ENCODE assay signal across 1 cellular context in the genomic region with DNA sequence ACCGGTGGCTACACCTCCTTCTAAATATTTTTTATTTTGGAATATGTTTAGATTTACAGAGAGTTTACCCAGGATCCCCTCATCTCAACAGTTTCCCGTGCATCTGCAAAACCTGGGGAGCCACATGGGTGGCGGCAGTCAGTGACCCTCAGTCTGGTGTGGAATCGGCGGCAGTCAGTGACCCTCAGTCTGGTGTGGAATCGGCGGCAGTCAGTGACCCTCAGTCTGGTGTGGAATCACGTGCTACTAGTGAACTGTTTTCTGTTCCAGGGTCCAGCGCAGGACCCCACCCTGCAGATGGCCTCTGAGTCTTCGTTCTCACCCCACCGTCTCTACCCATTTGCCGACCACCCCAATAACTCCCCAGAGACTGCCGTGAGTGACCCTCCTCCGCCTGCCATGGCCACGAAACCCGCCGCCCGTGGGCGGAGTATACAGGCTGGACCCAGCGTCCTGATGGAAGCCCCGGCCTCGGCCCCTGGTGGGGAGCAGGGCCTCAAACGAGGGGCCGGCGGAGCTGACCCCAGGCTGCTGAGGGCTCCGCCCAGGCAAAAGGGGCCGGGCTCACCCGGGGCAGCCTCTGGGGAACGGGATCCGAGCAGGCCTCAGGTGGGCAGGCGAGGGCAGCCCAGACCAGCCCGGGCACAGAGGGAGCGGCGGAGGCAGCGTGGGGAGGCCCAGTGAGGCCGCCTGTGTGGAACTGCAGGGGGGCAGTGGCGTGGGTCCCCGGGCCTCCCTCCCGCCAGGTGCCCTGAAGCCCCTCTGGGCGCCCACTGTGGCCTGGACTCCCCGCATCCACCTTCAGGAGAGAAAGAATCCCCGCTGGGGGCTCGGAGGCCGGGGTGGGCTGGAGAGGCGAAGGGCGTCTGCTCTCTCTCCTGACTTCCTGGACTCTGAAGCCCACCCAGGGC.
A peak's percentile ranks its signal among the peaks of the same experiment; 100 is the strongest.
TF ChIP-seq lines count a peak whose summit lies in the region.

No MANE protein-coding gene starts in this region.

TF ChIP-seq in GM12878, 131 proteins besides CTCF, POLR2A, EP300 and RAD21:
- TF ChIP-seq DPF2 (IDR thresholded peaks at IDR 0.05) (peak; percentile 60; the same call in 1 of the 2 replicates), GATAD2B (conservative IDR thresholded peaks at IDR 0.05; ENCODE audit: low read depth) (0 out of 2 replicates have a peak, but pooled peaks have one; percentile 60), LARP7 (IDR thresholded peaks at IDR 0.05) (peak; percentile 27; the same call in 1 of the 2 replicates), MTA2 (IDR thresholded peaks at IDR 0.05; ENCODE audit: low read depth) (no peak), IKZF1 (conservative IDR thresholded peaks at IDR 0.05) (0 out of 2 replicates have a peak, but pooled peaks have one; percentile 5)
